In genomic region chr1:113742515-113742914, GRCh38 we compare ENCODE assay signal across 17 cellular contexts. TPM values are rescaled to one million over a fixed set of nuclear protein-coding genes. Genes with fewer than 3 reads are reported as not detected.
DNase-seq lines count a peak whose midpoint lies in the region; ATAC-seq lines count a peak whose summit lies in the region.
"Had no signal": no experiment of that assay in that cellular context is flagged by ENCODE, and none has a peak within 500 bp of the region (broad histone marks: within the 10 kb centered on the region; RNA-seq: fewer than 3 reads in every experiment).

No MANE protein-coding gene starts in this region.

- H3K9me3 ChIP-seq in naive thymus-derived CD4-positive, alpha-beta T cell (ENCODE audit: control insufficient read depth in 2 of 3, low read length in 3 of 3): no peaks in the 10 kb centered on the region
- H3K9me3 ChIP-seq: tibial artery had no signal

- no peaks in the 10 kb centered on the region for H3K9me3 Mint-ChIP-seq in activated CD4-positive, alpha-beta memory T cell treated with anti-CD3 and anti-CD28 coated beads for 36 hours
- peaks cover 0 to 1% (median 0%) of the 10 kb centered on the region in 11 donors for H3K9me3 Mint-ChIP-seq in naive thymus-derived CD4-positive, alpha-beta T cell
- H3K9me3 Mint-ChIP-seq: activated naive CD4-positive, alpha-beta T cell treated with anti-CD3 and anti-CD28 coated beads, Interleukin-2, amount 50 U/mL, for 24 hours had no signal

- H3K4me1 Mint-ChIP-seq in activated CD4-positive, alpha-beta memory T cell treated with anti-CD3 and anti-CD28 coated beads for 36 hours (ENCODE audit: low read depth): peaks cover 10% of the 10 kb centered on the region
- H3K4me1 Mint-ChIP-seq in naive thymus-derived CD4-positive, alpha-beta T cell: peaks cover 0 to 20% (median 0%) of the 10 kb centered on the region in 7 donors
- H3K4me1 Mint-ChIP-seq: activated naive CD4-positive, alpha-beta T cell treated with anti-CD3 and anti-CD28 coated beads, Interleukin-2, amount 50 U/mL, for 24 hours had no signal

- CTCF ChIA-PET in activated CD4-positive, alpha-beta memory T cell treated with anti-CD3 and anti-CD28 coated beads for 36 hours (lab: Charles Lee): interaction anchor here (0.6 to 0.7 kb wide), 3 partner anchors 113 to 486 kb away, joined by 3 to 5 read pairs (median 4); no protein-coding TSS in a partner anchor
- CTCF ChIA-PET in naive thymus-derived CD4-positive, alpha-beta T cell (lab: Charles Lee): no interaction called here

- POLR2A ChIA-PET in activated CD4-positive, alpha-beta memory T cell treated with anti-CD3 and anti-CD28 coated beads for 36 hours (lab: Charles Lee): no interaction called here
- POLR2A ChIA-PET in naive thymus-derived CD4-positive, alpha-beta T cell (lab: Charles Lee): no interaction called here

- H3K27me3 Mint-ChIP-seq in activated CD4-positive, alpha-beta memory T cell treated with anti-CD3 and anti-CD28 coated beads for 36 hours: no peaks in the 10 kb centered on the region
- H3K27me3 Mint-ChIP-seq in naive thymus-derived CD4-positive, alpha-beta T cell: no peaks in the 10 kb centered on the region
- H3K27me3 Mint-ChIP-seq: activated naive CD4-positive, alpha-beta T cell treated with anti-CD3 and anti-CD28 coated beads, Interleukin-2, amount 50 U/mL, for 24 hours had no signal

- no peaks in the 10 kb centered on the region for H3K27me3 ChIP-seq in naive thymus-derived CD4-positive, alpha-beta T cell (ENCODE audit: control insufficient read depth in 2 of 2, insufficient read depth in 2 of 2, low read length in 2 of 2)
- H3K27me3 ChIP-seq: hepatocyte, tibial artery had no signal

- no peaks in the 10 kb centered on the region for H3K36me3 ChIP-seq in naive thymus-derived CD4-positive, alpha-beta T cell (ENCODE audit: control insufficient read depth in 2 of 3, insufficient read depth in 3 of 3, low read length in 3 of 3)

- H3K4me3 ChIP-seq in naive thymus-derived CD4-positive, alpha-beta T cell (ENCODE audit: low read length): no peak overlapping the region
- H3K4me3 ChIP-seq: hepatocyte, PC-9, tibial artery had no signal

- peak; percentile 88 to 97 for ATAC-seq in activated CD4-positive, CD25-positive, alpha-beta regulatory T cell treated with anti-CD3 and anti-CD28 coated beads, Interleukin-2, amount 50 U/mL, for 24 hours
- ATAC-seq in GM21717 (IDR thresholded peaks at IDR 0.05; ENCODE audit: unreplicated experiment): peak; percentile 83
- peak; percentile 45 for ATAC-seq in naive thymus-derived CD4-positive, alpha-beta T cell
- ATAC-seq: esophagus mucosa had no signal

- no peak overlapping the region for H3K27ac ChIP-seq in naive thymus-derived CD4-positive, alpha-beta T cell (ENCODE audit: low read depth, low read length)
- H3K27ac ChIP-seq: hepatocyte, PC-9, tibial artery had no signal

- no peak overlapping the region for H3K4me3 Mint-ChIP-seq in activated CD4-positive, alpha-beta memory T cell treated with anti-CD3 and anti-CD28 coated beads for 36 hours
- H3K4me3 Mint-ChIP-seq in naive thymus-derived CD4-positive, alpha-beta T cell: peak overlapping the region in 1 of 10 donors; percentile 58
- H3K4me3 Mint-ChIP-seq: activated naive CD4-positive, alpha-beta T cell treated with anti-CD3 and anti-CD28 coated beads, Interleukin-2, amount 50 U/mL, for 24 hours had no signal

- DNase-seq in activated CD4-positive, CD25-positive, alpha-beta regulatory T cell (lab: John Stamatoyannopoulos, UW): no peak
- no peak for DNase-seq in activated CD4-positive, alpha-beta memory T cell treated with anti-CD3 and anti-CD28 coated beads for 36 hours
- no peak for DNase-seq in naive thymus-derived CD4-positive, alpha-beta T cell
- no peak for DNase-seq in activated gamma-delta T cell (lab: John Stamatoyannopoulos, UW)
- DNase-seq in cerebellar cortex (ENCODE audit: low spot score): no peak
- DNase-seq in NOMO-1 treated with DMSO at 0.1 percent for 48 hours (lab: John Stamatoyannopoulos, UW; ENCODE audit: unreplicated experiment): no peak
- DNase-seq: 8988T; activated CD4-positive, alpha-beta T cell treated with anti-CD3 and anti-CD28 coated beads for 48 hours; NCI-H1105; PC-9; stimulated activated CD4-positive, alpha-beta T cell treated with anti-CD3 and anti-CD28 coated beads, Interleukin-12 subunit alpha, Interleukin-12 subunit beta, amount 100 ng/mL, for 4 hours; tibial artery had no signal

- H3K27ac Mint-ChIP-seq in activated CD4-positive, alpha-beta memory T cell treated with anti-CD3 and anti-CD28 coated beads for 36 hours: peak overlapping the region; percentile 26
- H3K27ac Mint-ChIP-seq in naive thymus-derived CD4-positive, alpha-beta T cell: peak overlapping the region in 1 of 9 donors; percentile 87
- H3K27ac Mint-ChIP-seq: activated naive CD4-positive, alpha-beta T cell treated with anti-CD3 and anti-CD28 coated beads, Interleukin-2, amount 50 U/mL, for 24 hours had no signal

- intact Hi-C loops in activated CD4-positive, alpha-beta memory T cell treated with anti-CD3 and anti-CD28 coated beads for 36 hours (cut with micrococcal nuclease): no loop called here
- intact Hi-C loops in naive thymus-derived CD4-positive, alpha-beta T cell (cut with micrococcal nuclease): no loop called here

- no peaks in the 10 kb centered on the region for H3K4me1 ChIP-seq in naive thymus-derived CD4-positive, alpha-beta T cell (ENCODE audit: control insufficient read depth in 2 of 2, insufficient read depth in 2 of 2, low read length in 2 of 2)
- H3K4me1 ChIP-seq: tibial artery had no signal

- H3K36me3 Mint-ChIP-seq in activated CD4-positive, alpha-beta memory T cell treated with anti-CD3 and anti-CD28 coated beads for 36 hours: peaks cover 2% of the 10 kb centered on the region
- H3K36me3 Mint-ChIP-seq in naive thymus-derived CD4-positive, alpha-beta T cell: peaks cover 0 to 17% (median 0%) of the 10 kb centered on the region in 5 donors
- H3K36me3 Mint-ChIP-seq: activated naive CD4-positive, alpha-beta T cell treated with anti-CD3 and anti-CD28 coated beads, Interleukin-2, amount 50 U/mL, for 24 hours had no signal

RNA-seq across cellular contexts. Expression of gene PHTF1, which starts 16.8 kb away (rescaled TPM):
- total RNA-seq in activated CD4-positive, alpha-beta memory T cell treated with anti-CD3 and anti-CD28 coated beads for 36 hours: 10 to 100 TPM; 12.6 to 12.9 TPM
- 10 to 100 TPM in 2 of 5 experiments, 1 to 10 TPM in 3; 2.5 to 21.0 (median 7.1) TPM for total RNA-seq in naive thymus-derived CD4-positive, alpha-beta T cell
- polyA plus RNA-seq in naive thymus-derived CD4-positive, alpha-beta T cell: 1 to 10 TPM; 1.4 to 1.6 TPM
